ENCODE assay signal across 8 cellular contexts in genomic region chr15:23877502-23878412, GRCh38.
DNase-seq lines count a peak whose midpoint lies in the region; ATAC-seq and TF ChIP-seq lines count a peak whose summit lies in the region.
"Had no signal": no experiment of that assay in that cellular context is flagged by ENCODE, and none has a peak within 500 bp of the region (broad histone marks: within the 10 kb centered on the region; RNA-seq: fewer than 3 reads in every experiment).

No MANE protein-coding gene starts in this region.

- peak; percentile 54 for DNase-seq in LNCaP clone FGC (ENCODE audit: low read depth)
- peak; percentile 11 to 81 for DNase-seq in cardiac muscle cell (ENCODE audit: low read depth in 1 of 2, low spot score in 1 of 2)
- DNase-seq in sciatic nerve (ENCODE audit: low spot score): peak; percentile 64
- no peak for DNase-seq in central memory CD4-positive, alpha-beta T cell

- H3K9me3 ChIP-seq in cardiac muscle cell (ENCODE audit: low read depth): no peaks in the 10 kb centered on the region

- intact Hi-C loops in sciatic nerve (cut with DNase I): no loop called here

- ATAC-seq in sciatic nerve (peak; percentile 59), GM18858 (IDR thresholded peaks at IDR 0.05; ENCODE audit: unreplicated experiment) (no peak)
- ATAC-seq: naive thymus-derived CD4-positive, alpha-beta T cell had no signal

- TF ChIP-seq CTCF in GM12873 (IDR thresholded peaks at IDR 0.05; ENCODE audit: insufficient read depth, low read depth, low read length, missing control alignments) (peak; percentile 59), LNCaP clone FGC (IDR thresholded peaks at IDR 0.05; ENCODE audit: control insufficient read depth, extremely low read depth, insufficient read depth) (peak; percentile 94), VCaP (conservative IDR thresholded peaks at IDR 0.05) (peak; percentile 93), cardiac muscle cell (IDR thresholded peaks at IDR 0.05; ENCODE audit: low read depth, low read length) (peak; percentile 38)

- H3K4me3 ChIP-seq in LNCaP clone FGC (ENCODE audit: low read depth, low read length) (0 out of 2 replicates have a peak overlapping the region, but pooled peaks have one; percentile 2), cardiac muscle cell (peak overlapping the region; percentile 21)

- no peaks in the 10 kb centered on the region for H3K36me3 ChIP-seq in cardiac muscle cell

- no peaks in the 10 kb centered on the region for H3K4me1 ChIP-seq in cardiac muscle cell (ENCODE audit: low read depth)

- no peaks in the 10 kb centered on the region for H3K27me3 ChIP-seq in cardiac muscle cell

- no peak overlapping the region for H3K27ac ChIP-seq in VCaP
- H3K27ac ChIP-seq in cardiac muscle cell: no peak overlapping the region

Comparison
In these comparisons a context has a peak if more than half of its experiments do, and no peak if none do; other contexts are left out.
1. CTCF ChIP-seq: peak in every context shown above with its lines; median percentile 94 in LNCaP clone FGC; 93 in VCaP; 59 in GM12873; 38 in cardiac muscle cell.